ENCODE assay signal across 8 cellular contexts in the genomic region with DNA sequence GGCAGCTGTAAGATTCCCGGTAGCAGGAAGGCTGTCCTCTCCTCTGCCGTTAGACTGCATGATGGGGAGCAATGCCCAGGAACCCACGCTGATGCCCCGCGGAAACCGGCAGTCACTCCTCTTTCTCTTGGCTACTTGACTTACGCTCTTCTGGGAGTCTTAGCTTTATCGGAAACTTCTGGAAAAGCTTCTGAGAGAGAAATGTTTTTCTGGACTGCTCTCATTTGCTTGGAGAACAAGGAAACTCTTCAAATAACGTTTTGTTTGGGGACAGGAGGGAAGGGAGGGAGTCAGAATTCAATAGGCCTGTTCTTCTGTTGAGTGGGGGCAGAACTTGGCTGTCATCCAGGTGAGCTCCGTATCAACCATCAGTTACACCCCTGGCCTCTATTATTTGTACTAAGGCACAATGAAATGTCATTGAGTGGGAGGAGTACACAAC.
DNase-seq lines count a peak whose midpoint lies in the region; ATAC-seq, FAIRE-seq and TF ChIP-seq lines count a peak whose summit lies in the region.

No MANE protein-coding gene starts in this region.

- no peak overlapping the region for H3K4me3 ChIP-seq in Caco-2 (ENCODE audit: low read depth, low read length)
- peak overlapping the region; percentile 46 for H3K4me3 ChIP-seq in astrocyte (ENCODE audit: insufficient read depth, low read depth, low read length)

- TF ChIP-seq CTCF in Caco-2 (IDR thresholded peaks at IDR 0.05; ENCODE audit: insufficient read depth in 1 of 2, low read depth in 1 of 2, low read length in 1 of 2, severe bottlenecking in 1 of 2, unreplicated experiment in 1 of 2): no peak
- no peak for TF ChIP-seq CTCF in astrocyte (IDR thresholded peaks at IDR 0.05; ENCODE audit: insufficient read depth, low read depth, low read length)

- H3K4me2 ChIP-seq in astrocyte (ENCODE audit: low read length): peak overlapping the region; percentile 86

- BruUV-seq in Caco-2 (replicated peaks; lab: Mats Ljungman, UMichigan): no TSS peak

- H3K9me3 ChIP-seq in Caco-2 (peaks cover 6% of the 10 kb centered on the region; the same call in 1 of the 2 replicates), astrocyte (ENCODE audit: insufficient read depth, low read depth, low read length) (no peaks in the 10 kb centered on the region)

- H3K4me1 ChIP-seq in Caco-2 (peaks cover 62% of the 10 kb centered on the region), astrocyte (ENCODE audit: insufficient read depth, low read length) (peaks cover 16% of the 10 kb centered on the region)

- H3K36me3 Mint-ChIP-seq in Caco-2 (ENCODE audit: insufficient read depth, unreplicated experiment) (peaks cover 31% of the 10 kb centered on the region), astrocyte (ENCODE audit: low read depth, unreplicated experiment) (no peaks in the 10 kb centered on the region)

- no peaks in the 10 kb centered on the region for H3K79me2 ChIP-seq in astrocyte (ENCODE audit: insufficient read depth, low read length)

- H3K36me3 ChIP-seq in Caco-2 (ENCODE audit: control insufficient read depth, insufficient read depth, low read length) (0 out of 2 replicates have a peak, but pooled peaks cover 1% of the 10 kb centered on the region), astrocyte (ENCODE audit: insufficient read depth, low read length) (no peaks in the 10 kb centered on the region)

- intact Hi-C loops in Caco-2 (cut with micrococcal nuclease; ENCODE audit: unreplicated experiment): no loop called here

- H3K27me3 ChIP-seq in Caco-2 (replicated peaks; ENCODE audit: control insufficient read depth, insufficient read depth, low read length) (no peaks in the 10 kb centered on the region), astrocyte (ENCODE audit: insufficient read depth, low read length) (no peaks in the 10 kb centered on the region), layer of hippocampus (ENCODE audit: control insufficient read depth, insufficient read depth, low read length) (no peaks in the 10 kb centered on the region)

- H3K9ac ChIP-seq in astrocyte (ENCODE audit: low read length): peak overlapping the region; percentile 78

- POLR2A ChIA-PET in Caco-2 (lab: Charles Lee): no interaction called here

- H3K9me3 Mint-ChIP-seq in Caco-2 (ENCODE audit: unreplicated experiment) (peaks cover 31% of the 10 kb centered on the region), astrocyte (ENCODE audit: unreplicated experiment) (peaks cover 3% of the 10 kb centered on the region)
- H3K9me3 Mint-ChIP-seq in stimulated activated naive CD8-positive, alpha-beta T cell treated with anti-CD3 and anti-CD28 coated beads, Interleukin-15, amount 100 ng/mL, for 72 hours: no peaks in the 10 kb centered on the region

- FAIRE-seq in astrocyte (lab: Jason Lieb, UNC): no peak

- no peak overlapping the region for H3K4me3 Mint-ChIP-seq in Caco-2 (ENCODE audit: unreplicated experiment)
- no peak overlapping the region for H3K4me3 Mint-ChIP-seq in astrocyte (ENCODE audit: unreplicated experiment)
- H3K4me3 Mint-ChIP-seq in stimulated activated naive CD8-positive, alpha-beta T cell treated with anti-CD3 and anti-CD28 coated beads, Interleukin-15, amount 100 ng/mL, for 72 hours: peak overlapping the region; percentile 79 to 87

- H3K27me3 Mint-ChIP-seq in Caco-2 (ENCODE audit: insufficient read depth, unreplicated experiment): no peaks in the 10 kb centered on the region
- no peaks in the 10 kb centered on the region for H3K27me3 Mint-ChIP-seq in astrocyte (ENCODE audit: low read depth, unreplicated experiment)
- peaks cover 5% of the 10 kb centered on the region for H3K27me3 Mint-ChIP-seq in stimulated activated naive CD8-positive, alpha-beta T cell treated with anti-CD3 and anti-CD28 coated beads, Interleukin-15, amount 100 ng/mL, for 72 hours

- H3K27ac Mint-ChIP-seq in Caco-2 (ENCODE audit: unreplicated experiment) (peak overlapping the region; percentile 97), astrocyte (ENCODE audit: unreplicated experiment) (peak overlapping the region; percentile 88)
- H3K27ac Mint-ChIP-seq in stimulated activated naive CD8-positive, alpha-beta T cell treated with anti-CD3 and anti-CD28 coated beads, Interleukin-15, amount 100 ng/mL, for 72 hours: peak overlapping the region; percentile 10 to 94

- CTCF ChIA-PET in Caco-2 (lab: Charles Lee): no interaction called here

- no peaks in the 10 kb centered on the region for H4K20me1 ChIP-seq in astrocyte (ENCODE audit: insufficient read depth, low read length)

- ATAC-seq in stimulated activated naive CD8-positive, alpha-beta T cell treated with anti-CD3 and anti-CD28 coated beads, Interleukin-15, amount 100 ng/mL, for 72 hours: no peak
- ATAC-seq in GM19328 (IDR thresholded peaks at IDR 0.05; ENCODE audit: unreplicated experiment) (no peak), HG03439 (IDR thresholded peaks at IDR 0.05; ENCODE audit: unreplicated experiment) (no peak), HG03135 (IDR thresholded peaks at IDR 0.05; ENCODE audit: unreplicated experiment) (no peak)

- DNase-seq in Caco-2 (no peak), NCI-H2107 (lab: John Stamatoyannopoulos, UW) (peak; percentile 79), astrocyte (ENCODE audit: low read depth) (no peak)
- DNase-seq in stimulated activated naive CD8-positive, alpha-beta T cell treated with anti-CD3 and anti-CD28 coated beads, Interleukin-15, amount 100 ng/mL, for 72 hours: no peak

- H3K4me1 Mint-ChIP-seq in Caco-2 (ENCODE audit: low read depth, unreplicated experiment) (peaks cover 60% of the 10 kb centered on the region), astrocyte (ENCODE audit: low read depth, unreplicated experiment) (peaks cover 24% of the 10 kb centered on the region)
- H3K4me1 Mint-ChIP-seq in stimulated activated naive CD8-positive, alpha-beta T cell treated with anti-CD3 and anti-CD28 coated beads, Interleukin-15, amount 100 ng/mL, for 72 hours: peaks cover 37% of the 10 kb centered on the region

- H3K27ac ChIP-seq in astrocyte (ENCODE audit: low read depth, low read length): peak overlapping the region; percentile 85
- H3K27ac ChIP-seq in layer of hippocampus (ENCODE audit: low read depth, low read length): peak overlapping the region; percentile 99

- H2AFZ ChIP-seq in astrocyte (ENCODE audit: low read depth, low read length): peak overlapping the region; percentile 81

Comparison
In these comparisons a context has a peak if more than half of its experiments do, and no peak if none do; other contexts are left out.
1. H3K4me3 Mint-ChIP-seq: peak in stimulated activated naive CD8-positive, alpha-beta T cell treated with anti-CD3 and anti-CD28 coated beads, Interleukin-15, amount 100 ng/mL, for 72 hours (2 of 2); none in Caco-2 (single experiment) and astrocyte (single experiment).
2. Peak in every context shown above with its lines, with median percentiles within 50 percentile points of each other: H3K27ac Mint-ChIP-seq.